In genomic region chr5:177425196-177425800, GRCh38 we compare ENCODE assay signal across 8 cellular contexts. TPM values are rescaled to one million over a fixed set of nuclear protein-coding genes. Genes with fewer than 3 reads are reported as not detected.
DNase-seq lines count a peak whose midpoint lies in the region; ATAC-seq, FAIRE-seq and TF ChIP-seq lines count a peak whose summit lies in the region.

No MANE protein-coding gene starts in this region.

- TF ChIP-seq POLR2A in heart left ventricle (IDR thresholded peaks at IDR 0.05) (no peak), K562 (conservative IDR thresholded peaks at IDR 0.05) (no peak), upper lobe of left lung (IDR thresholded peaks at IDR 0.05) (no peak)

- H3K27ac ChIP-seq in heart left ventricle (peak overlapping the region; percentile 77 to 98 (median 94)), K562 (ENCODE audit: extremely low read depth, low read depth, low read length) (peak overlapping the region; percentile 91), upper lobe of left lung (peak overlapping the region; percentile 91 to 94 (median 92))

- peak overlapping the region; percentile 80 to 90 for H3K9ac ChIP-seq in K562 (ENCODE audit: insufficient read depth in 1 of 2, low read depth in 2 of 2, low read length in 2 of 2)

- peaks cover 22% of the 10 kb centered on the region; the same call in 1 of the 2 replicates for H4K20me1 ChIP-seq in K562 (replicated peaks; ENCODE audit: control insufficient read depth, insufficient read depth, low read length)

- TF ChIP-seq EP300 in K562 (IDR thresholded peaks at IDR 0.05; ENCODE audit: low read length) (no peak), upper lobe of left lung (IDR thresholded peaks at IDR 0.05) (no peak)

- POLR2A ChIA-PET in K562 (lab: Yijun Ruan, JAX), result interaction anchor here (0.5 to 10.8 kb wide), 6 partner anchors 7 to 54 kb away, joined by 3 to 210 read pairs (median 8); partner anchors contain the start of genes F12 and PRR7

- no TSS peak for BruUV-seq in K562 (replicated peaks; lab: Mats Ljungman, UMichigan)

- H3K9me1 ChIP-seq in K562 (ENCODE audit: control insufficient read depth, insufficient read depth, low read length), result no peaks in the 10 kb centered on the region

- ATAC-seq in heart left ventricle, result no peak
- no peak for ATAC-seq in K562
- ATAC-seq in upper lobe of left lung (ENCODE audit: low FRiP score in 2 of 2), result peak in 1 of 2 donors; percentile 0
- no peak for ATAC-seq in GM21423 (IDR thresholded peaks at IDR 0.05; ENCODE audit: unreplicated experiment)

- H3K27me3 ChIP-seq in heart left ventricle, result no peaks in the 10 kb centered on the region
- H3K27me3 ChIP-seq in K562 (ENCODE audit: control insufficient read depth in 2 of 2, insufficient read depth in 2 of 2, low read length in 2 of 2), result no peaks in the 10 kb centered on the region
- no peaks in the 10 kb centered on the region for H3K27me3 ChIP-seq in upper lobe of left lung

- CTCF ChIA-PET in K562 (lab: Yijun Ruan, JAX; ENCODE audit: low intra/inter-chr PET ratio), result no interaction called here

- no peak for TF ChIP-seq RAD21 in K562 (CRISPR knock-in tag; conservative IDR thresholded peaks at IDR 0.05 in 1 of 2, IDR thresholded peaks at IDR 0.05 in 1 of 2)

- H3K4me2 ChIP-seq in K562 (ENCODE audit: insufficient read depth, low read length), result peak overlapping the region; percentile 94

- H3K9me3 ChIP-seq in heart left ventricle (no peaks in the 10 kb centered on the region), K562 (replicated peaks; ENCODE audit: control insufficient read depth, insufficient read depth, low read depth, low read length) (no peaks in the 10 kb centered on the region), upper lobe of left lung (no peaks in the 10 kb centered on the region)

- peaks cover 0 to 1% (median 0%) of the 10 kb centered on the region in 9 donors for H3K36me3 ChIP-seq in heart left ventricle
- peaks cover 31% of the 10 kb centered on the region; the same call in 2 of the 3 replicates for H3K36me3 ChIP-seq in K562 (ENCODE audit: control insufficient read depth, insufficient read depth, low read length)
- H3K36me3 ChIP-seq in upper lobe of left lung, result peaks cover 0 to 1% (median 0%) of the 10 kb centered on the region in 4 donors

- intact Hi-C loops in heart left ventricle (cut with DNase I) (no loop called here), cardiac septum (cut with DNase I) (no loop called here), K562 (cut with micrococcal nuclease) (no loop called here)

- in situ Hi-C loops in K562 (cut with MboI), result no loop called here

- DNase-seq in heart left ventricle (peak in 1 of 5 donors; percentile 53), cardiac septum (ENCODE audit: low spot score) (no peak), K562 (ENCODE audit: extremely low read depth in 1 of 4, low spot score in 3 of 4) (no peak), medulla oblongata (ENCODE audit: extremely low spot score) (peak; percentile 36), upper lobe of left lung (no peak), NCI-H1930 (lab: John Stamatoyannopoulos, UW) (no peak)
- no peak for DNase-seq in stimulated activated CD4-positive, alpha-beta T cell treated with anti-CD3 and anti-CD28 coated beads, Interleukin-4, amount 100 ng/mL, for 1 hour

- FAIRE-seq in K562 (lab: Jason Lieb, UNC), result peak; percentile 77

- H3K4me1 ChIP-seq in heart left ventricle (peaks cover 0 to 43% (median 23%) of the 10 kb centered on the region in 12 donors), K562 (replicated peaks in 1 of 2; ENCODE audit: control insufficient read depth in 2 of 2, insufficient read depth in 2 of 2, low read length in 2 of 2) (peaks cover 33 to 46% of the 10 kb centered on the region in 2 experiments), upper lobe of left lung (peaks cover 37 to 43% (median 40%) of the 10 kb centered on the region in 4 donors)

- no peak for TF ChIP-seq CTCF in heart left ventricle (IDR thresholded peaks at IDR 0.05)
- TF ChIP-seq CTCF in K562 (IDR thresholded peaks at IDR 0.05 in 2 of 3, conservative IDR thresholded peaks at IDR 0.05 in 1 of 3; ENCODE audit: insufficient read depth in 2 of 3, low read depth in 1 of 3, low read length in 3 of 3), result no peak
- no peak for TF ChIP-seq CTCF in upper lobe of left lung (IDR thresholded peaks at IDR 0.05)

- H3K4me3 ChIP-seq in heart left ventricle, result peak overlapping the region; percentile 42 to 95 (median 62)
- peak overlapping the region; percentile 51 for H3K4me3 ChIP-seq in K562
- peak overlapping the region; percentile 36 to 89 (median 60) for H3K4me3 ChIP-seq in upper lobe of left lung

- H3K79me2 ChIP-seq in K562 (ENCODE audit: control insufficient read depth, insufficient read depth, low read length), result peaks cover 37% of the 10 kb centered on the region

- peak overlapping the region; percentile 95 for H2AFZ ChIP-seq in K562 (ENCODE audit: low read depth, low read length)

- 37 to 46% (median 41%) methylated on average over 12 to 13 of the region's 13 CpGs for WGBS in heart left ventricle, 4 donors
- WGBS in K562 (ENCODE audit: insufficient coverage, low coverage, missing lambda C conversion rate), result 25% methylated on average over 13 of the region's 13 CpGs
- 40 to 43% methylated on average over 13 of the region's 13 CpGs for WGBS in upper lobe of left lung, 2 donors

RNA-seq across cellular contexts. Expression of gene GRK6, which starts 1.2 kb away (rescaled TPM):
- 10 to 100 TPM; 12.8 to 33.2 (median 17.3) TPM for total RNA-seq in heart left ventricle
- 10 to 100 TPM in 1 of 2 donors, 1 to 10 TPM in 1; 6.8 to 29.5 TPM for polyA plus RNA-seq in heart left ventricle
- total RNA-seq in cardiac septum, result 20.2 TPM
- total RNA-seq in K562 (2011; cell fraction: chromatin; rRNA removed; ENCODE audit: low replicate concordance), result 102 and 350 TPM in 2 replicates
- total RNA-seq in K562 (2011; cell fraction: nucleolus; rRNA removed), result 191 and 204 TPM in 2 replicates
- total RNA-seq in K562 (2011; cell fraction: nucleoplasm; rRNA removed), result 94.0 and 133 TPM in 2 replicates
- 89.8 and 100 TPM in 2 replicates for total RNA-seq in K562 (2014; rRNA removed)
- 31.2 and 35.7 TPM in 2 replicates for total RNA-seq in K562 (2014; rRNA removed; fragmentation: Illumina TruSeq; extraction: Trizol)
- 54.0 and 54.1 TPM in 2 replicates for total RNA-seq in K562 (2015; rRNA removed; fragmentation: Illumina TruSeq; extraction: Trizol)
- 114 and 122 TPM in 2 replicates for total RNA-seq in K562 (2021)
- polyA plus RNA-seq in K562 (2011; rRNA removed), result 44.1 and 44.5 TPM in 2 replicates
- polyA plus RNA-seq in K562 (2011; cell fraction: cytosol; rRNA removed), result 40.2 and 83.8 TPM in 2 replicates
- 80.9 and 141 TPM in 2 replicates for polyA plus RNA-seq in K562 (2011; cell fraction: nucleus; rRNA removed)
- polyA plus RNA-seq in K562 (2012), result 66.8 and 81.9 TPM in 2 replicates
- 39.2 and 69.3 TPM in 2 replicates for polyA plus RNA-seq in K562 (2014; fragmentation: Illumina TruSeq; extraction: Trizol)
- polyA plus RNA-seq in K562 (2014; fragmentation: Nextera tagmentation; extraction: Ambion mirVana), result 1 to 10 TPM in 1 of 2 experiments, under 1 TPM in 1; 0.63 to 1.8 TPM
- polyA plus RNA-seq in K562 (2014; rRNA removed), result 69.0 and 80.4 TPM in 2 replicates
- 60.4 and 79.9 TPM in 2 replicates for polyA minus RNA-seq in K562 (2011; rRNA and poly(A)+ RNA removed)
- polyA minus RNA-seq in K562 (2011; cell fraction: cytosol; rRNA and poly(A)+ RNA removed), result 53.3 and 59.0 TPM in 2 replicates
- polyA minus RNA-seq in K562 (2011; cell fraction: nucleus; rRNA and poly(A)+ RNA removed), result 78.6 and 92.6 TPM in 2 replicates
- 10 to 100 TPM; 26.8 to 85.9 (median 56.6) TPM for total RNA-seq in upper lobe of left lung

RNA-seq across cellular contexts. Expression of gene F12, which starts 15.9 kb away (rescaled TPM):
- total RNA-seq in heart left ventricle, result under 1 TPM in 1 of 9 donors, not detected in 8; 0.56 TPM
- polyA plus RNA-seq in heart left ventricle, result under 1 TPM in 1 of 2 donors, not detected in 1; 0.29 TPM
- not detected for total RNA-seq in cardiac septum
- 2.4 and 7.8 TPM in 2 replicates for total RNA-seq in K562 (2011; cell fraction: chromatin; rRNA removed; ENCODE audit: low replicate concordance)
- 12.2 and 13.2 TPM in 2 replicates for total RNA-seq in K562 (2011; cell fraction: nucleolus; rRNA removed)
- total RNA-seq in K562 (2011; cell fraction: nucleoplasm; rRNA removed), result 5.8 and 6.0 TPM in 2 replicates
- total RNA-seq in K562 (2014; rRNA removed), result 13.8 and 23.9 TPM in 2 replicates
- total RNA-seq in K562 (2014; rRNA removed; fragmentation: Illumina TruSeq; extraction: Trizol), result 0.80 and 1.1 TPM in 2 replicates
- 3.6 and 4.7 TPM in 2 replicates for total RNA-seq in K562 (2015; rRNA removed; fragmentation: Illumina TruSeq; extraction: Trizol)
- 18.3 and 22.6 TPM in 2 replicates for total RNA-seq in K562 (2021)
- polyA plus RNA-seq in K562 (2011; rRNA removed), result 6.1 and 9.7 TPM in 2 replicates
- polyA plus RNA-seq in K562 (2011; cell fraction: cytosol; rRNA removed), result 11.4 and 33.1 TPM in 2 replicates
- polyA plus RNA-seq in K562 (2011; cell fraction: nucleus; rRNA removed), result 19.4 and 31.1 TPM in 2 replicates
- polyA plus RNA-seq in K562 (2012), result 15.5 and 16.0 TPM in 2 replicates
- polyA plus RNA-seq in K562 (2014; fragmentation: Illumina TruSeq; extraction: Trizol), result 0.59 and 2.7 TPM in 2 replicates
- 1 to 10 TPM in 1 of 2 experiments, under 1 TPM in 1; 0.91 to 1.3 TPM for polyA plus RNA-seq in K562 (2014; fragmentation: Nextera tagmentation; extraction: Ambion mirVana)
- 14.3 and 14.9 TPM in 2 replicates for polyA plus RNA-seq in K562 (2014; rRNA removed)
- polyA minus RNA-seq in K562 (2011; rRNA and poly(A)+ RNA removed), result 0.63 and 1.6 TPM in 2 replicates
- 8.3 and 17.7 TPM in 2 replicates for polyA minus RNA-seq in K562 (2011; cell fraction: cytosol; rRNA and poly(A)+ RNA removed)
- polyA minus RNA-seq in K562 (2011; cell fraction: nucleus; rRNA and poly(A)+ RNA removed), result 3.9 and 6.0 TPM in 2 replicates
- 1 to 10 TPM in 4 of 6 donors, under 1 TPM in 1, not detected in 1; 0.91 to 7.8 (median 2.1) TPM for total RNA-seq in upper lobe of left lung

RNA-seq across cellular contexts. Expression of gene PRR7, which starts 21.3 kb away (rescaled TPM):
- 1 to 10 TPM in 8 of 9 donors, under 1 TPM in 1; 0.82 to 5.0 (median 1.8) TPM for total RNA-seq in heart left ventricle
- 1 to 10 TPM; 1.4 to 1.5 TPM for polyA plus RNA-seq in heart left ventricle
- 5.1 TPM for total RNA-seq in cardiac septum
- total RNA-seq in K562 (2011; cell fraction: chromatin; rRNA removed; ENCODE audit: low replicate concordance), result 1.6 TPM in 1 of 2 replicates, not detected in the other
- total RNA-seq in K562 (2011; cell fraction: nucleolus; rRNA removed), result 3.3 and 4.7 TPM in 2 replicates
- total RNA-seq in K562 (2011; cell fraction: nucleoplasm; rRNA removed), result 1.0 and 1.9 TPM in 2 replicates
- total RNA-seq in K562 (2014; rRNA removed), result 11.3 and 14.9 TPM in 2 replicates
- not detected in 2 replicates for total RNA-seq in K562 (2014; rRNA removed; fragmentation: Illumina TruSeq; extraction: Trizol)
- total RNA-seq in K562 (2015; rRNA removed; fragmentation: Illumina TruSeq; extraction: Trizol), result 0.80 and 1.2 TPM in 2 replicates
- total RNA-seq in K562 (2021), result 9.7 and 10.4 TPM in 2 replicates
- 0.92 and 1.0 TPM in 2 replicates for polyA plus RNA-seq in K562 (2011; rRNA removed)
- 3.5 and 22.1 TPM in 2 replicates for polyA plus RNA-seq in K562 (2011; cell fraction: cytosol; rRNA removed)
- 3.3 and 7.7 TPM in 2 replicates for polyA plus RNA-seq in K562 (2011; cell fraction: nucleus; rRNA removed)
- polyA plus RNA-seq in K562 (2012), result 2.3 and 4.3 TPM in 2 replicates
- 0.24 TPM in 1 of 2 replicates, not detected in the other for polyA plus RNA-seq in K562 (2014; fragmentation: Illumina TruSeq; extraction: Trizol)
- polyA plus RNA-seq in K562 (2014; fragmentation: Nextera tagmentation; extraction: Ambion mirVana), result not detected
- polyA plus RNA-seq in K562 (2014; rRNA removed), result 10.9 and 11.2 TPM in 2 replicates
- not detected in 2 replicates for polyA minus RNA-seq in K562 (2011; rRNA and poly(A)+ RNA removed)
- 3.3 and 6.1 TPM in 2 replicates for polyA minus RNA-seq in K562 (2011; cell fraction: cytosol; rRNA and poly(A)+ RNA removed)
- 2.1 and 2.6 TPM in 2 replicates for polyA minus RNA-seq in K562 (2011; cell fraction: nucleus; rRNA and poly(A)+ RNA removed)
- 1 to 10 TPM; 1.6 to 9.2 (median 3.4) TPM for total RNA-seq in upper lobe of left lung

RNA-seq across cellular contexts. Expression of gene PFN3, which starts 24.8 kb away (rescaled TPM):
- total RNA-seq in heart left ventricle (not detected), cardiac septum (not detected), K562 (2014; rRNA removed) (not detected in 2 replicates), K562 (2014; rRNA removed; fragmentation: Illumina TruSeq; extraction: Trizol) (not detected in 2 replicates), K562 (2015; rRNA removed; fragmentation: Illumina TruSeq; extraction: Trizol) (not detected in 2 replicates), K562 (2021) (not detected in 2 replicates), upper lobe of left lung (not detected)
- polyA plus RNA-seq in heart left ventricle (not detected), K562 (2011; rRNA removed) (not detected in 2 replicates), K562 (2014; fragmentation: Illumina TruSeq; extraction: Trizol) (not detected in 2 replicates), K562 (2014; fragmentation: Nextera tagmentation; extraction: Ambion mirVana) (not detected), K562 (2014; rRNA removed) (not detected in 2 replicates)
- total RNA-seq in K562 (2011; cell fraction: chromatin; rRNA removed; ENCODE audit: low replicate concordance), result not detected in 2 replicates
- total RNA-seq in K562 (2011; cell fraction: nucleolus; rRNA removed), result not detected in 2 replicates
- not detected in 2 replicates for total RNA-seq in K562 (2011; cell fraction: nucleoplasm; rRNA removed)
- not detected in 2 replicates for polyA plus RNA-seq in K562 (2011; cell fraction: cytosol; rRNA removed)
- not detected in 2 replicates for polyA plus RNA-seq in K562 (2011; cell fraction: nucleus; rRNA removed)
- polyA plus RNA-seq in K562 (2012), result not detected in 2 replicates
- not detected in 2 replicates for polyA minus RNA-seq in K562 (2011; rRNA and poly(A)+ RNA removed)
- polyA minus RNA-seq in K562 (2011; cell fraction: cytosol; rRNA and poly(A)+ RNA removed), result not detected in 2 replicates
- polyA minus RNA-seq in K562 (2011; cell fraction: nucleus; rRNA and poly(A)+ RNA removed), result 0.67 TPM in 1 of 2 replicates, not detected in the other

RNA-seq across cellular contexts. Expression of gene SLC34A1, which starts 41.1 kb away (rescaled TPM):
- total RNA-seq in heart left ventricle (not detected), cardiac septum (not detected), K562 (2014; rRNA removed) (not detected in 2 replicates), K562 (2014; rRNA removed; fragmentation: Illumina TruSeq; extraction: Trizol) (not detected in 2 replicates), K562 (2015; rRNA removed; fragmentation: Illumina TruSeq; extraction: Trizol) (not detected in 2 replicates), K562 (2021) (not detected in 2 replicates), upper lobe of left lung (not detected)
- polyA plus RNA-seq in heart left ventricle (not detected), K562 (2011; rRNA removed) (not detected in 2 replicates), K562 (2014; fragmentation: Illumina TruSeq; extraction: Trizol) (not detected in 2 replicates), K562 (2014; fragmentation: Nextera tagmentation; extraction: Ambion mirVana) (not detected), K562 (2014; rRNA removed) (not detected in 2 replicates)
- total RNA-seq in K562 (2011; cell fraction: chromatin; rRNA removed; ENCODE audit: low replicate concordance), result 0.09 TPM in 1 of 2 replicates, not detected in the other
- total RNA-seq in K562 (2011; cell fraction: nucleolus; rRNA removed), result not detected in 2 replicates
- total RNA-seq in K562 (2011; cell fraction: nucleoplasm; rRNA removed), result not detected in 2 replicates
- polyA plus RNA-seq in K562 (2011; cell fraction: cytosol; rRNA removed), result not detected in 2 replicates
- not detected in 2 replicates for polyA plus RNA-seq in K562 (2011; cell fraction: nucleus; rRNA removed)
- not detected in 2 replicates for polyA plus RNA-seq in K562 (2012)
- polyA minus RNA-seq in K562 (2011; rRNA and poly(A)+ RNA removed), result not detected in 2 replicates
- polyA minus RNA-seq in K562 (2011; cell fraction: cytosol; rRNA and poly(A)+ RNA removed), result not detected in 2 replicates
- not detected in 2 replicates for polyA minus RNA-seq in K562 (2011; cell fraction: nucleus; rRNA and poly(A)+ RNA removed)
